Comparison of ENCODE assay signal across 8 cellular contexts in genomic region chrX:41332988-41333743, GRCh38. TPM values are rescaled to one million over a fixed set of nuclear protein-coding genes. Genes with fewer than 3 reads are reported as not detected.
DNase-seq lines count a peak whose midpoint lies in the region; ATAC-seq and TF ChIP-seq lines count a peak whose summit lies in the region.

No MANE protein-coding gene starts in this region.

- 1% methylated on average over 24 to 25 of the region's 65 CpGs for WGBS in GM23248 (ENCODE audit: low coverage in 1 of 2, low lambda C conversion rate in 2 of 2, missing lambda C conversion rate in 2 of 2), 2 experiments

- peak overlapping the region; percentile 84 for H3K4me2 ChIP-seq in GM23248 (ENCODE audit: unreplicated experiment)

- peak overlapping the region; percentile 100 for H3K27ac ChIP-seq in GM23248
- H3K27ac ChIP-seq in RWPE1, result peak overlapping the region; percentile 98

- H3K36me3 ChIP-seq in GM23248 (ENCODE audit: low read depth), result no peaks in the 10 kb centered on the region

- H3K4me1 Mint-ChIP-seq in nephron, result peaks cover 17% of the 10 kb centered on the region

- no peaks in the 10 kb centered on the region for H3K9me3 ChIP-seq in GM23248 (ENCODE audit: low read depth)

- CTCF ChIA-PET in RWPE1 (lab: Yijun Ruan, JAX), result no interaction called here

- H3K4me3 ChIP-seq in GM23248 (peak overlapping the region; percentile 96), fibroblast of pulmonary artery (replicated peaks; ENCODE audit: low read depth, low read length) (peak overlapping the region; percentile 90)

- peaks cover 39% of the 10 kb centered on the region for H3K79me2 ChIP-seq in GM23248 (ENCODE audit: insufficient read depth)

- peaks cover 4% of the 10 kb centered on the region for H3K9me3 Mint-ChIP-seq in nephron

- POLR2A ChIA-PET in RWPE1 (lab: Yijun Ruan, JAX; ENCODE audit: low non-redundant PET), result interaction anchor here (0.6 kb wide), 1 partner anchor 37 kb away, joined by 3 read pairs; no protein-coding TSS in a partner anchor

- no peaks in the 10 kb centered on the region for H3K27me3 Mint-ChIP-seq in nephron (ENCODE audit: low read depth)

- peak; percentile 91 for DNase-seq in DMS53 treated with DMSO at 0.1 percent for 48 hours (lab: John Stamatoyannopoulos, UW; ENCODE audit: unreplicated experiment)
- DNase-seq in GM23248, result peak; percentile 86
- peak; percentile 86 for DNase-seq in LHCN-M2 (ENCODE audit: low read depth)
- peak; percentile 82 for DNase-seq in RWPE1 (ENCODE audit: low spot score)
- DNase-seq in activated T-helper 9 cell treated with anti-CD3 and anti-CD28 coated beads, Interleukin-2, amount 50 U/mL, for 16 hours (ENCODE audit: low read depth), result peak; percentile 92
- peak; percentile 85 for DNase-seq in fibroblast of pulmonary artery (ENCODE audit: low read depth)
- peak; percentile 84 for DNase-seq in stimulated activated naive CD8-positive, alpha-beta T cell treated with anti-CD3 and anti-CD28 coated beads, Interleukin-15, Interleukin-2, amounts not matched to agents 100 U/mL and 50 U/mL, for 24 hours

- no peaks in the 10 kb centered on the region for H3K27me3 ChIP-seq in GM23248 (replicated peaks; ENCODE audit: insufficient read depth)

- peak overlapping the region; percentile 100 for H3K9ac ChIP-seq in GM23248

- H4K20me1 ChIP-seq in GM23248 (ENCODE audit: insufficient read depth), result peaks cover 20% of the 10 kb centered on the region; the same call in 1 of the 2 replicates

- H3K4me3 Mint-ChIP-seq in nephron, result peak overlapping the region; percentile 95 to 98 (median 96)

- H3K9me2 ChIP-seq in GM23248 (ENCODE audit: insufficient read depth), result no peaks in the 10 kb centered on the region

- peak; percentile 48 for ATAC-seq in stimulated activated naive CD8-positive, alpha-beta T cell treated with anti-CD3 and anti-CD28 coated beads, Interleukin-15, Interleukin-2, amounts not matched to agents 100 U/mL and 50 U/mL, for 24 hours

- H3K4me1 ChIP-seq in GM23248 (ENCODE audit: insufficient read depth), result peaks cover 27% of the 10 kb centered on the region

- H2AFZ ChIP-seq in GM23248, result peak overlapping the region; percentile 91

- in situ Hi-C loops in GM23248 (cut with MboI), result no loop called here

- peaks cover 34% of the 10 kb centered on the region for H3F3A ChIP-seq in GM23248 (ENCODE audit: insufficient read depth)

- peak overlapping the region; percentile 100 for H3K27ac Mint-ChIP-seq in nephron

- H3K36me3 Mint-ChIP-seq in nephron (ENCODE audit: low read depth), result peaks cover 8% of the 10 kb centered on the region

- TF ChIP-seq CTCF in RWPE1 (conservative IDR thresholded peaks at IDR 0.05; ENCODE audit: low read depth) (no peak), fibroblast of pulmonary artery (IDR thresholded peaks at IDR 0.05; ENCODE audit: low read length, missing control alignments) (no peak), nephron (IDR thresholded peaks at IDR 0.05; ENCODE audit: unreplicated experiment in 3 of 3) (no peak)

RNA-seq across cellular contexts. Expression of gene DDX3X, which starts 0.8 kb away (rescaled TPM):
- 206 and 285 TPM in 2 replicates for total RNA-seq in GM23248 (2014; rRNA removed; shearing (Covaris generic))
- polyA plus RNA-seq in GM23248 (2016; fragmentation: Nextera tagmentation; extraction: Ambion mirVana), result 129 and 130 TPM in 2 replicates
- 149 and 190 TPM in 2 replicates for total RNA-seq in LHCN-M2 (2014; rRNA removed)
- polyA plus RNA-seq in LHCN-M2 (2012), result 54.4 TPM

Comparison
In these comparisons a context has a peak if more than half of its experiments do, and no peak if none do; other contexts are left out.
1. Peak in every context shown above with its lines: DNase-seq, ATAC-seq, H3K4me3 ChIP-seq and H3K27ac ChIP-seq.